Comparison of ENCODE assay signal across 13 cellular contexts in the genomic region with DNA sequence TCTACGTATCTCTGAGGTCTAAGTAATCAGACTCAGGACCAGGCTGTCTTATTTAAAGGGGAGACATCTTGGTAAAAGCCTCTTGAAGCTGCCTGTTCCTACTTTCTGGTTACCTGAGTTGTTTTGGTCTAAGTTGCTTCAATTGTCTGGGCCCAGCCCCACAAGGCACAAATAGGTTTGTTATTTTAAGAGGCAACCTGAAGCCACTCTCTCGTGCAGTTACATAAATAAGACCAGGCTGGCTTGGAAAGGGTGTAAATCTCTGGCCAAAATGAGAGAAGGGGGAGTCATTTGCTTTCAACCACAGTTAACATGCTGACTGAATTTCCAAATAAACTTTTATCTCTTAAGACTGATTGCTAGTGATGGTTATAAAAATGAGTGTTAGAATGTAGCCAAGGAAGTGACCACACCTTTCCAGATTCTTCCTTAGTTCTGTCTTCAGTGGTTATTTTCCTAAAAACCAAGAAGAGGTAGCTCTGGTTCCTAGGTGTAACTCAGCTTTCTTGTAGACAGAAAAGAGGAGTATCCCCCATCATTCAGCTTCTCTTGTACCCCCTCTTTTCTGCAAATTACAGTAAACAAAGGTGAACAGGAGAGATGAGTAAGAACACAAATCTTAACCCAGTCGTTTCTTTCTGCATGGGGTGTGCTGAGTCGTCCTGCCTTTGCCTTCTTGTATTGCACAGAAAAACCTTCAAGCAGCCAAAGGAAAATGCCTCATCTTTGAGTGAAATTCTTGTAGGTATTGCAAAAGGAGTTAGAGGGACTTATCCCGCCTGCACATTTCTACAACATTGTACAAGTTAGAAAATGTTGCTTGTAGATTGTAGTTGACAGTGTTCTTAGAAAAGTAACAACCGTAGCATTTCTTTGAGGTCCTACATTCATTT.
DNase-seq lines count a peak whose midpoint lies in the region; ATAC-seq, FAIRE-seq and TF ChIP-seq lines count a peak whose summit lies in the region.
"Had no signal": no experiment of that assay in that cellular context is flagged by ENCODE, and none has a peak within 500 bp of the region (broad histone marks: within the 10 kb centered on the region; RNA-seq: fewer than 3 reads in every experiment).

No MANE protein-coding gene starts in this region.

- BruUV-seq in MCF 10A (replicated peaks; lab: Mats Ljungman, UMichigan) = no TSS peak

- DNase-seq in MCF 10A (ENCODE audit: unreplicated experiment) (peak; percentile 1), breast epithelium (ENCODE audit: low spot score in 2 of 2) (no peak), bronchial epithelial cell (ENCODE audit: low read depth) (peak; percentile 28), kidney tubule cell (ENCODE audit: low spot score) (peak; percentile 40), left lobe of liver (ENCODE audit: low spot score) (no peak), activated gamma-delta T cell treated with Interleukin-2 at 50 U/mL for 16 hours (no peak), neural progenitor cell (ENCODE audit: low spot score) (no peak), H7 (no peak)
- DNase-seq: activated CD8-positive, alpha-beta memory T cell treated with anti-CD3 and anti-CD28 coated beads, Interleukin-2, amount 50 U/mL, for 4 hours; islet precursor cell had no signal

- H3K4me1 ChIP-seq in breast epithelium (no peaks in the 10 kb centered on the region), neural progenitor cell (no peaks in the 10 kb centered on the region)
- H3K4me1 ChIP-seq: ascending aorta, SJSA1 had no signal

- H3K4me1 Mint-ChIP-seq in MCF 10A (ENCODE audit: insufficient read depth, unreplicated experiment) (peaks cover 9% of the 10 kb centered on the region), neural progenitor cell (no peaks in the 10 kb centered on the region)
- H3K4me1 Mint-ChIP-seq: activated CD4-positive, alpha-beta T cell treated with anti-CD3 and anti-CD28 coated beads for 36 hours had no signal

- peak overlapping the region in 1 of 2 donors; percentile 43 for H3K27ac ChIP-seq in breast epithelium
- H3K27ac ChIP-seq in neural progenitor cell = no peak overlapping the region
- H3K27ac ChIP-seq: ascending aorta, SJSA1 had no signal

- intact Hi-C loops in MCF 10A (cut with micrococcal nuclease) (loop anchor here (1.0 to 5.0 kb wide), 8 partner anchors 131 to 1112 kb away; no protein-coding TSS in a partner anchor), breast epithelium (cut with DNase I; ENCODE audit: low total_unique reads) (no loop called here)

- POLR2A ChIA-PET in MCF 10A (lab: Yijun Ruan, JAX) = interaction anchor here (0.7 to 1.2 kb wide), 4 partner anchors 230 to 607 kb away, joined by 3 to 6 read pairs (median 4); partner anchors contain the start of gene OSR1

- no peak for FAIRE-seq in bronchial epithelial cell (lab: Jason Lieb, UNC)

- no peak overlapping the region for H3K4me3 Mint-ChIP-seq in MCF 10A (ENCODE audit: unreplicated experiment)
- no peak overlapping the region for H3K4me3 Mint-ChIP-seq in neural progenitor cell
- H3K4me3 Mint-ChIP-seq: activated CD4-positive, alpha-beta T cell treated with anti-CD3 and anti-CD28 coated beads for 36 hours had no signal

- H4K20me1 ChIP-seq in neural progenitor cell (ENCODE audit: low read depth) = no peaks in the 10 kb centered on the region

- H3K4me2 ChIP-seq in neural progenitor cell = no peak overlapping the region

- H2AFZ ChIP-seq in neural progenitor cell (replicated peaks) = no peak overlapping the region

- H3K36me3 Mint-ChIP-seq in MCF 10A (ENCODE audit: insufficient read depth, unreplicated experiment) (no peaks in the 10 kb centered on the region), neural progenitor cell (no peaks in the 10 kb centered on the region)

- H3K27me3 Mint-ChIP-seq in MCF 10A (ENCODE audit: insufficient read depth, unreplicated experiment) = no peaks in the 10 kb centered on the region
- H3K27me3 Mint-ChIP-seq in neural progenitor cell (ENCODE audit: insufficient read depth, low read depth) = no peaks in the 10 kb centered on the region
- H3K27me3 Mint-ChIP-seq: activated CD4-positive, alpha-beta T cell treated with anti-CD3 and anti-CD28 coated beads for 36 hours had no signal

- H3F3A ChIP-seq in neural progenitor cell (ENCODE audit: low read depth) = peaks cover 3% of the 10 kb centered on the region

- no peaks in the 10 kb centered on the region for H3K9me3 ChIP-seq in breast epithelium
- no peaks in the 10 kb centered on the region for H3K9me3 ChIP-seq in neural progenitor cell (ENCODE audit: low read depth)
- H3K9me3 ChIP-seq: ascending aorta, SJSA1 had no signal

- no peak overlapping the region for H3K4me3 ChIP-seq in breast epithelium
- H3K4me3 ChIP-seq in bronchial epithelial cell (ENCODE audit: low read depth, low read length) = no peak overlapping the region
- H3K4me3 ChIP-seq in neural progenitor cell = no peak overlapping the region
- H3K4me3 ChIP-seq in H7 (ENCODE audit: insufficient read depth, low read depth, low read length) = no peak overlapping the region
- H3K4me3 ChIP-seq: ascending aorta, SJSA1 had no signal

- no peaks in the 10 kb centered on the region for H3K79me2 ChIP-seq in neural progenitor cell (ENCODE audit: low read depth)

- no peak overlapping the region for H3K9ac ChIP-seq in neural progenitor cell

- no peaks in the 10 kb centered on the region for H3K9me3 Mint-ChIP-seq in MCF 10A (ENCODE audit: unreplicated experiment)
- H3K9me3 Mint-ChIP-seq in neural progenitor cell = no peaks in the 10 kb centered on the region

- no peak for ATAC-seq in left lobe of liver
- ATAC-seq: activated CD4-positive, alpha-beta T cell treated with anti-CD3 and anti-CD28 coated beads for 36 hours had no signal

- H3K27ac Mint-ChIP-seq in MCF 10A (ENCODE audit: low read depth, unreplicated experiment) = no peak overlapping the region
- no peak overlapping the region for H3K27ac Mint-ChIP-seq in neural progenitor cell
- H3K27ac Mint-ChIP-seq: activated CD4-positive, alpha-beta T cell treated with anti-CD3 and anti-CD28 coated beads for 36 hours had no signal

- no peak for TF ChIP-seq POLR2A in breast epithelium (IDR thresholded peaks at IDR 0.05)

- no peaks in the 10 kb centered on the region for H3K27me3 ChIP-seq in breast epithelium
- H3K27me3 ChIP-seq in bronchial epithelial cell (ENCODE audit: control insufficient read depth, insufficient read depth, low read length) = no peaks in the 10 kb centered on the region
- peaks cover 38% of the 10 kb centered on the region for H3K27me3 ChIP-seq in neural progenitor cell
- H3K27me3 ChIP-seq in H7 (ENCODE audit: control insufficient read depth, insufficient read depth, low read length) = no peaks in the 10 kb centered on the region
- H3K27me3 ChIP-seq: ascending aorta, SJSA1 had no signal

- CTCF ChIA-PET in MCF 10A (lab: Yijun Ruan, JAX) = interaction anchor here (0.5 to 2.7 kb wide), 25 partner anchors 8 to 1114 kb away, joined by 3 to 26 read pairs (median 4); no protein-coding TSS in a partner anchor

- H3K36me3 ChIP-seq in breast epithelium (no peaks in the 10 kb centered on the region), bronchial epithelial cell (ENCODE audit: control insufficient read depth, insufficient read depth, low read length) (no peaks in the 10 kb centered on the region), neural progenitor cell (no peaks in the 10 kb centered on the region), H7 (replicated peaks; ENCODE audit: control insufficient read depth, insufficient read depth, low read length) (no peaks in the 10 kb centered on the region)
- H3K36me3 ChIP-seq: ascending aorta, SJSA1 had no signal

- TF ChIP-seq CTCF in MCF 10A (IDR thresholded peaks at IDR 0.05; ENCODE audit: unreplicated experiment) (no peak), breast epithelium (IDR thresholded peaks at IDR 0.05) (no peak), bronchial epithelial cell (IDR thresholded peaks at IDR 0.05; ENCODE audit: insufficient read depth, low read length, severe bottlenecking) (no peak), neural progenitor cell (IDR thresholded peaks at IDR 0.05) (no peak)

Comparison
In these comparisons a context has a peak if more than half of its experiments do, and no peak if none do; other contexts are left out.
1. DNase-seq: peak in MCF 10A (single experiment), bronchial epithelial cell (single experiment) and kidney tubule cell (single experiment); none in breast epithelium (0 of 2), left lobe of liver (single experiment), activated gamma-delta T cell treated with Interleukin-2 at 50 U/mL for 16 hours (single experiment), neural progenitor cell (single experiment) and H7 (single experiment).